1 cellular context compared by ENCODE assay signal in the genomic region with DNA sequence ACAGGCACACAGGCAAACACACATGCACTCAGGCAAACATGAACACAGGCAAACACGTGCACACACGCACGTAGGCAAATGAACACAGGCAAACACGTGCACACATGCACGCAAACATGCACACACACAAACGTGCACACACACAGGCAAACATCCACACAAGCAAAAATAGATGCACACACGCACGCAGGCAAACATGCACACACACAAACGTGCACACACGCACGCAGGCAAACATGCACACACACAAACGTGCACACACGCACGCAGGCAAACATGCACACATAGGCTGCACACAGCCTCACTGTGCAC.
TF ChIP-seq lines count a peak whose summit lies in the region.
"Not testable (repeated sequence)": the region's sequence is repeated elsewhere in the genome, so short reads cannot be mapped to it uniquely, and the experiment has no call there.

No MANE protein-coding gene starts in this region.

TF ChIP-seq in HepG2, 621 proteins besides CTCF, POLR2A, EP300 and RAD21:
- TF ChIP-seq AGO2 (optimal IDR thresholded peaks at IDR 0.05; ENCODE audit: low read depth, low read length) (peak; percentile 5), MTA1 (CRISPR knock-in tag; IDR thresholded peaks at IDR 0.05; ENCODE audit: borderline replicate concordance) (0 out of 2 replicates have a peak, but pooled peaks have one; percentile 16), FOXP1 (IDR thresholded peaks at IDR 0.05) (peak; percentile 35; the same call in 1 of the 2 replicates), SP1 (IDR thresholded peaks at IDR 0.05) (peak; percentile 13; the same call in 1 of the 2 replicates)
- not testable (repeated sequence) for TF ChIP-seq FOXP1, SP1 (CRISPR knock-in tag; IDR thresholded peaks at IDR 0.05)
TF ChIP-seq in HepG2: peak in this region for 4; not testable (repeated sequence) for 617.
